ENCODE assay signal across 17 cellular contexts in genomic region chr12:123108682-123109066, GRCh38. TPM values are rescaled to one million over a fixed set of nuclear protein-coding genes. Genes with fewer than 3 reads are reported as not detected.
DNase-seq lines count a peak whose midpoint lies in the region; ATAC-seq and TF ChIP-seq lines count a peak whose summit lies in the region.
"Had no signal": no experiment of that assay in that cellular context is flagged by ENCODE, and none has a peak within 500 bp of the region (broad histone marks: within the 10 kb centered on the region; RNA-seq: fewer than 3 reads in every experiment).

No MANE protein-coding gene starts in this region.

- H3K27me3 ChIP-seq in right cardiac atrium (ENCODE audit: control insufficient read depth, insufficient read depth) = no peaks in the 10 kb centered on the region
- no peaks in the 10 kb centered on the region for H3K27me3 ChIP-seq in lung (ENCODE audit: control insufficient read depth, insufficient read depth)
- H3K27me3 ChIP-seq in upper lobe of left lung = no peaks in the 10 kb centered on the region
- H3K27me3 ChIP-seq: breast epithelium, neutrophil had no signal

- CTCF ChIA-PET in HEK293T (lab: Yijun Ruan, JAX) = no interaction called here

- H3K4me3 Mint-ChIP-seq in activated T-helper 1 cell treated with anti-CD3 and anti-CD28 coated beads, Interleukin-12 subunit alpha, Interleukin-12 subunit beta, Interleukin-2, Interleukin-4 antibody, amounts not matched to agents 30 ng/mL and 10 ng/mL and 1 ng/mL, durations not matched to agents 14 hours and 24 hours and 36 hours = no peak overlapping the region
- H3K4me3 Mint-ChIP-seq: activated CD8-positive, alpha-beta memory T cell treated with anti-CD3 and anti-CD28 coated beads, Interleukin-2, amount 10 ng/mL, durations not matched to agents 7 days and 5 days; mesothelial cell of epicardium had no signal

- H3K4me3 ChIP-seq in right cardiac atrium (ENCODE audit: low read length) (no peak overlapping the region), lung (no peak overlapping the region), upper lobe of left lung (no peak overlapping the region)
- H3K4me3 ChIP-seq: breast epithelium had no signal

- H3K27ac ChIP-seq in right cardiac atrium (ENCODE audit: low read length) (peak overlapping the region; percentile 22), lung (ENCODE audit: low read depth in 1 of 2, low read length in 1 of 2) (peak overlapping the region; percentile 69 to 78), upper lobe of left lung (peak overlapping the region; percentile 9 to 84 (median 80))
- H3K27ac ChIP-seq: breast epithelium, neutrophil had no signal

- H3K27me3 Mint-ChIP-seq in activated T-helper 1 cell treated with anti-CD3 and anti-CD28 coated beads, Interleukin-12 subunit alpha, Interleukin-12 subunit beta, Interleukin-2, Interleukin-4 antibody, amounts not matched to agents 30 ng/mL and 10 ng/mL and 1 ng/mL, durations not matched to agents 14 hours and 24 hours and 36 hours (ENCODE audit: insufficient read depth) = no peaks in the 10 kb centered on the region
- H3K27me3 Mint-ChIP-seq: activated CD8-positive, alpha-beta memory T cell treated with anti-CD3 and anti-CD28 coated beads, Interleukin-2, amount 10 ng/mL, durations not matched to agents 7 days and 5 days had no signal

- ATAC-seq in right cardiac atrium (no peak), left cardiac atrium (no peak), lung (ENCODE audit: insufficient read depth, low FRiP score) (no peak), upper lobe of left lung (ENCODE audit: low FRiP score in 2 of 2) (no peak)
- ATAC-seq: activated CD8-positive, alpha-beta memory T cell treated with anti-CD3 and anti-CD28 coated beads, Interleukin-2, amount 10 ng/mL, durations not matched to agents 7 days and 5 days had no signal

- intact Hi-C loops in right cardiac atrium (cut with DNase I) (no loop called here), left cardiac atrium (cut with DNase I) (no loop called here)
- intact Hi-C loops in activated T-helper 1 cell treated with anti-CD3 and anti-CD28 coated beads, Interleukin-12 subunit alpha, Interleukin-12 subunit beta, Interleukin-2, Interleukin-4 antibody, amounts not matched to agents 30 ng/mL and 10 ng/mL and 1 ng/mL, durations not matched to agents 14 hours and 24 hours and 36 hours (cut with micrococcal nuclease) = no loop called here

- 77% methylated on average over 7 of the region's 7 CpGs for WGBS in right cardiac atrium
- 87 to 93% methylated on average over 7 of the region's 7 CpGs for WGBS in lung, 2 donors
- WGBS in upper lobe of left lung, 2 donors = 91% methylated on average over 7 of the region's 7 CpGs

- no peak for TF ChIP-seq EP300 in upper lobe of left lung (IDR thresholded peaks at IDR 0.05)

- no peaks in the 10 kb centered on the region for H3K9me3 Mint-ChIP-seq in activated T-helper 1 cell treated with anti-CD3 and anti-CD28 coated beads, Interleukin-12 subunit alpha, Interleukin-12 subunit beta, Interleukin-2, Interleukin-4 antibody, amounts not matched to agents 30 ng/mL and 10 ng/mL and 1 ng/mL, durations not matched to agents 14 hours and 24 hours and 36 hours
- H3K9me3 Mint-ChIP-seq: mesothelial cell of epicardium had no signal

- H3K27ac Mint-ChIP-seq in activated T-helper 1 cell treated with anti-CD3 and anti-CD28 coated beads, Interleukin-12 subunit alpha, Interleukin-12 subunit beta, Interleukin-2, Interleukin-4 antibody, amounts not matched to agents 30 ng/mL and 10 ng/mL and 1 ng/mL, durations not matched to agents 14 hours and 24 hours and 36 hours = peak overlapping the region; percentile 31
- H3K27ac Mint-ChIP-seq: mesothelial cell of epicardium had no signal

- TF ChIP-seq CTCF in lung (IDR thresholded peaks at IDR 0.05; ENCODE audit: control extremely low read depth, extremely low read depth) (no peak), upper lobe of left lung (IDR thresholded peaks at IDR 0.05) (no peak)

- H3K4me1 ChIP-seq in right cardiac atrium (ENCODE audit: control insufficient read depth, insufficient read depth, low read length) (peaks cover 31% of the 10 kb centered on the region), lung (ENCODE audit: control insufficient read depth in 2 of 2, insufficient read depth in 2 of 2, low read length in 2 of 2) (peaks cover 17 to 43% of the 10 kb centered on the region in 2 donors), upper lobe of left lung (peaks cover 36 to 67% (median 43%) of the 10 kb centered on the region in 4 donors)
- H3K4me1 ChIP-seq: breast epithelium had no signal

- H3K9me3 ChIP-seq in right cardiac atrium (ENCODE audit: control insufficient read depth, low read length) (no peaks in the 10 kb centered on the region), lung (ENCODE audit: control insufficient read depth in 2 of 2, insufficient read depth in 1 of 2, low read length in 1 of 2) (no peaks in the 10 kb centered on the region), upper lobe of left lung (no peaks in the 10 kb centered on the region)
- H3K9me3 ChIP-seq: breast epithelium, neutrophil had no signal

- no peak for TF ChIP-seq POLR2A in upper lobe of left lung (IDR thresholded peaks at IDR 0.05)

- no peak for DNase-seq in right cardiac atrium
- no peak for DNase-seq in left cardiac atrium
- DNase-seq in activated T-helper 1 cell treated with anti-CD3 and anti-CD28 coated beads, Interleukin-12 subunit alpha, Interleukin-12 subunit beta, Interleukin-2, Interleukin-4 antibody, amounts not matched to agents 30 ng/mL and 10 ng/mL and 1 ng/mL, durations not matched to agents 14 hours and 24 hours and 36 hours (ENCODE audit: low spot score) = no peak
- no peak for DNase-seq in lung (ENCODE audit: low spot score)
- no peak for DNase-seq in upper lobe of left lung
- DNase-seq in HEK293T (ENCODE audit: extremely low spot score) = no peak
- DNase-seq in HuH-7 (ENCODE audit: low spot score) = no peak
- no peak for DNase-seq in NCI-H2227 treated with DMSO at 0.1 percent for 48 hours (lab: John Stamatoyannopoulos, UW)
- DNase-seq: activated CD8-positive, alpha-beta memory T cell treated with anti-CD3 and anti-CD28 coated beads, Interleukin-2, amount 10 ng/mL, durations not matched to agents 7 days and 5 days; activated gamma-delta T cell; GF-D8; IMR-90; NCI-H1930; NCI-H510A had no signal

- H3K36me3 ChIP-seq in lung (ENCODE audit: control insufficient read depth in 2 of 2, insufficient read depth in 2 of 2, low read length in 2 of 2) (peaks cover 0 to 11% of the 10 kb centered on the region in 2 donors), upper lobe of left lung (peaks cover 0 to 6% (median 0%) of the 10 kb centered on the region in 4 donors)
- H3K36me3 ChIP-seq: breast epithelium, neutrophil had no signal

- POLR2A ChIA-PET in HEK293T (lab: Yijun Ruan, JAX) = no interaction called here

- H3K36me3 Mint-ChIP-seq in activated T-helper 1 cell treated with anti-CD3 and anti-CD28 coated beads, Interleukin-12 subunit alpha, Interleukin-12 subunit beta, Interleukin-2, Interleukin-4 antibody, amounts not matched to agents 30 ng/mL and 10 ng/mL and 1 ng/mL, durations not matched to agents 14 hours and 24 hours and 36 hours (ENCODE audit: low read depth) = peaks cover 14% of the 10 kb centered on the region
- H3K36me3 Mint-ChIP-seq: mesothelial cell of epicardium had no signal

- H3K4me1 Mint-ChIP-seq in activated T-helper 1 cell treated with anti-CD3 and anti-CD28 coated beads, Interleukin-12 subunit alpha, Interleukin-12 subunit beta, Interleukin-2, Interleukin-4 antibody, amounts not matched to agents 30 ng/mL and 10 ng/mL and 1 ng/mL, durations not matched to agents 14 hours and 24 hours and 36 hours (ENCODE audit: low read depth) = peaks cover 42% of the 10 kb centered on the region
- H3K4me1 Mint-ChIP-seq: mesothelial cell of epicardium had no signal

TF ChIP-seq in HEK293T, 16 proteins besides CTCF, POLR2A, EP300 and RAD21:
- TF ChIP-seq TARDBP (IDR thresholded peaks at IDR 0.05) (no peak), NFRKB (IDR thresholded peaks at IDR 0.05) (no peak), HDGF (IDR thresholded peaks at IDR 0.05; ENCODE audit: borderline replicate concordance) (no peak), LEF1 (IDR thresholded peaks at IDR 0.05; ENCODE audit: borderline replicate concordance) (no peak), SP1 (IDR thresholded peaks at IDR 0.05) (no peak), L3MBTL2 (conservative IDR thresholded peaks at IDR 0.05) (no peak), SUZ12 (IDR thresholded peaks at IDR 0.05) (no peak)
- TF ChIP-seq, protein P1, sequence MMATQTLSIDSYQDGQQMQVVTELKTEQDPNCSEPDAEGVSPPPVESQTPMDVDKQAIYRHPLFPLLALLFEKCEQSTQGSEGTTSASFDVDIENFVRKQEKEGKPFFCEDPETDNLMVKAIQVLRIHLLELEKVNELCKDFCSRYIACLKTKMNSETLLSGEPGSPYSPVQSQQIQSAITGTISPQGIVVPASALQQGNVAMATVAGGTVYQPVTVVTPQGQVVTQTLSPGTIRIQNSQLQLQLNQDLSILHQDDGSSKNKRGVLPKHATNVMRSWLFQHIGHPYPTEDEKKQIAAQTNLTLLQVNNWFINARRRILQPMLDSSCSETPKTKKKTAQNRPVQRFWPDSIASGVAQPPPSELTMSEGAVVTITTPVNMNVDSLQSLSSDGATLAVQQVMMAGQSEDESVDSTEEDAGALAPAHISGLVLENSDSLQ (IDR thresholded peaks at IDR 0.05) = no peak

RNA-seq across cellular contexts. Expression of gene PITPNM2, which starts 42.2 kb away (rescaled TPM):
- total RNA-seq in right cardiac atrium (10 to 100 TPM; 19.4 to 26.8 (median 20.9) TPM), left cardiac atrium (10 to 100 TPM; 13.1 to 22.2 TPM), lung (10 to 100 TPM; 19.6 to 37.8 TPM), upper lobe of left lung (10 to 100 TPM; 17.5 to 56.6 (median 29.4) TPM)
- polyA plus RNA-seq in right cardiac atrium (10.8 TPM), lung (10 to 100 TPM in 1 of 2 donors, 1 to 10 TPM in 1; 8.9 to 12.9 TPM)
- 22.3 and 25.5 TPM in 2 replicates for total RNA-seq in activated T-helper 1 cell treated with anti-CD3 and anti-CD28 coated beads, Interleukin-12 subunit alpha, Interleukin-12 subunit beta, Interleukin-2, Interleukin-4 antibody, amounts not matched to agents 30 ng/mL and 10 ng/mL and 1 ng/mL, durations not matched to agents 14 hours and 24 hours and 36 hours

Comparison
In these comparisons a context has a peak if more than half of its experiments do, and no peak if none do; other contexts are left out.
1. H3K27ac ChIP-seq: peak in every context shown above with its lines; median percentile 80 in upper lobe of left lung; 74 in lung; 22 in right cardiac atrium.